ENCODE assay signal across 14 cellular contexts in the genomic region with DNA sequence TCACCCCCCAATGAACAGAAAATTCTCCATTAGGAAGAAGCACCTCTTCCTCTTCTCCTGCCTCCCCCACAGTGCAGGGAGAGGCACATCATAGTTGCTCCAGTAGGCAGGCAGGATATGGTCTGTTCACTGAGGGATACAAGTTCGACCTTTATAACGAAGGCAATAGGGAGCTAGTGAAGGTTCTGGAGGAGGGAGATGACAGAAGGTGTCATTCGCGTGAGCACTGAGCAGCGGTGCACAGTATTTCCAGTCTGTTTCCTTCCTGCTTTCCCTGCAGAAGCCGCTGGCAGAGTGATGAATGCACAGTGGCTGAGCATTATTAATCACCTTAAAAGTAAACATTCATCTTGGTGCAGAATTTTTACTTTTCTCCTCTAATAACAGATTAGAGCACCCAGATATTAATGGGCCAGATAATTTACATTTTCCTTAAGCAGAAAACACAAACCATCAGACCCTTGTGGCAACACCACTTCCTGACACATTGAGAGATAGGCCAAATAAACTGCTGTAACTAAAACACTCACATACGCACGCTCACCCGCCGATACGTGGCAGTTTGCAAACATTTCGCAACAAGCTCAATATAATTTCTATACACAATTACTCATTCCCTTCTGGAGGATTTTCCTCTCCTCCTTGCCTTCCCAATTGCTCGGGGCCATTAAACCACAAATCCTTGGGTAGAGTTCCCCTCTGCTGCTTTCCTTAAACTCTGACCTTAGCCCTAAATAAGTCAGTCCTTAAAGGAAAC.
DNase-seq lines count a peak whose midpoint lies in the region; ATAC-seq, FAIRE-seq and TF ChIP-seq lines count a peak whose summit lies in the region.
"Had no signal": no experiment of that assay in that cellular context is flagged by ENCODE, and none has a peak within 500 bp of the region (broad histone marks: within the 10 kb centered on the region; RNA-seq: fewer than 3 reads in every experiment).

No MANE protein-coding gene starts in this region.

- CTCF ChIA-PET in Calu3 (lab: Charles Lee): interaction anchor here (1.0 kb wide), 1 partner anchor 10 kb away, joined by 3 read pairs; no protein-coding TSS in a partner anchor

- H3K27ac Mint-ChIP-seq in Calu3 (ENCODE audit: unreplicated experiment) (peak overlapping the region; percentile 30), progenitor cell of endocrine pancreas (no peak overlapping the region)
- H3K27ac Mint-ChIP-seq: mesothelial cell of epicardium had no signal

- no peak overlapping the region for H3K4me3 ChIP-seq in body of pancreas

- H3K9me3 Mint-ChIP-seq in Calu3 (ENCODE audit: low read depth, unreplicated experiment) (no peaks in the 10 kb centered on the region), progenitor cell of endocrine pancreas (ENCODE audit: low read depth) (no peaks in the 10 kb centered on the region)
- H3K9me3 Mint-ChIP-seq: CD14-positive monocyte, mesothelial cell of epicardium had no signal

- no TSS peak for BruUV-seq in Calu3 (replicated peaks; lab: Mats Ljungman, UMichigan)

- H3K4me1 Mint-ChIP-seq in Calu3 (ENCODE audit: low read depth, unreplicated experiment): peaks cover 17% of the 10 kb centered on the region
- peaks cover 9% of the 10 kb centered on the region for H3K4me1 Mint-ChIP-seq in progenitor cell of endocrine pancreas (ENCODE audit: low read depth)
- H3K4me1 Mint-ChIP-seq: CD14-positive monocyte had no signal

- TF ChIP-seq CTCF in Calu3 (IDR thresholded peaks at IDR 0.05; ENCODE audit: unreplicated experiment) (no peak), progenitor cell of endocrine pancreas (IDR thresholded peaks at IDR 0.05; ENCODE audit: unreplicated experiment) (no peak), body of pancreas (IDR thresholded peaks at IDR 0.05) (no peak)

- DNase-seq in Calu3 (peak; percentile 27), M059J (ENCODE audit: low read depth) (peak; percentile 92), astrocyte of the hippocampus (ENCODE audit: low read depth, low spot score) (peak; percentile 43), NCI-H2081 treated with DMSO at 0.1 percent for 48 hours (lab: John Stamatoyannopoulos, UW) (no peak), substantia nigra (lab: John Stamatoyannopoulos, UW) (no peak), progenitor cell of endocrine pancreas (ENCODE audit: low spot score, unreplicated experiment) (no peak), body of pancreas (no peak)
- DNase-seq: effector memory CD4-positive, alpha-beta T cell; NCI-H524 treated with DMSO at 0.1 percent for 48 hours; stimulated activated CD4-positive, alpha-beta T cell treated with anti-CD3 and anti-CD28 coated beads, Interleukin-2, amount 100 ng/mL, for 48 hours; stimulated activated naive CD4-positive, alpha-beta T cell treated with Interleukin-2 at 50 U/mL for 16 hours had no signal

- ATAC-seq in body of pancreas: no peak

- no peak for TF ChIP-seq POLR2A in body of pancreas (IDR thresholded peaks at IDR 0.05)

- intact Hi-C loops in Calu3 (cut with micrococcal nuclease; ENCODE audit: unreplicated experiment): no loop called here
- intact Hi-C loops in body of pancreas (cut with DNase I): no loop called here

- H3K27ac ChIP-seq in substantia nigra (ENCODE audit: low read depth, low read length, poor library complexity, severe bottlenecking) (no peak overlapping the region), body of pancreas (no peak overlapping the region)

- no peaks in the 10 kb centered on the region for H3K9me3 ChIP-seq in body of pancreas

- H3K4me1 ChIP-seq in body of pancreas: no peaks in the 10 kb centered on the region

- no peaks in the 10 kb centered on the region for H3K27me3 ChIP-seq in body of pancreas

- H3K27me3 Mint-ChIP-seq in Calu3 (ENCODE audit: unreplicated experiment) (peaks cover 23% of the 10 kb centered on the region), progenitor cell of endocrine pancreas (no peaks in the 10 kb centered on the region)

- H3K36me3 Mint-ChIP-seq in Calu3 (ENCODE audit: insufficient read depth, unreplicated experiment): no peaks in the 10 kb centered on the region
- no peaks in the 10 kb centered on the region for H3K36me3 Mint-ChIP-seq in progenitor cell of endocrine pancreas (ENCODE audit: insufficient read depth)
- H3K36me3 Mint-ChIP-seq: CD14-positive monocyte, mesothelial cell of epicardium had no signal

- H3K36me3 ChIP-seq in body of pancreas (replicated peaks in 1 of 2; ENCODE audit: insufficient read depth in 1 of 2, low read depth in 2 of 2): no peaks in the 10 kb centered on the region

- 13 to 16% methylated on average over 13 of the region's 13 CpGs for WGBS in body of pancreas, 2 donors

- H3K4me3 Mint-ChIP-seq in Calu3 (ENCODE audit: low read depth, unreplicated experiment) (peak overlapping the region; percentile 32), progenitor cell of endocrine pancreas (ENCODE audit: low read depth) (no peak overlapping the region)
- H3K4me3 Mint-ChIP-seq: mesothelial cell of epicardium had no signal

- FAIRE-seq in islet of Langerhans (lab: Jason Lieb, UNC): peak; percentile 21

Comparison
In these comparisons a context has a peak if more than half of its experiments do, and no peak if none do; other contexts are left out.
1. DNase-seq: peak in Calu3 (single experiment), M059J (single experiment) and astrocyte of the hippocampus (single experiment); none in NCI-H2081 treated with DMSO at 0.1 percent for 48 hours (single experiment), substantia nigra (0 of 49), progenitor cell of endocrine pancreas (single experiment) and body of pancreas (0 of 4).